In genomic region chr20:6848992-6849391, GRCh38 we compare ENCODE assay signal across 21 cellular contexts.
DNase-seq lines count a peak whose midpoint lies in the region; FAIRE-seq and TF ChIP-seq lines count a peak whose summit lies in the region.
"Had no signal": no experiment of that assay in that cellular context is flagged by ENCODE, and none has a peak within 500 bp of the region (broad histone marks: within the 10 kb centered on the region; RNA-seq: fewer than 3 reads in every experiment).

No MANE protein-coding gene starts in this region.

- H3K27me3 ChIP-seq in HUES48 (ENCODE audit: control insufficient read depth, insufficient read depth, low read length) (no peaks in the 10 kb centered on the region), H1 (replicated peaks in 1 of 4; ENCODE audit: control insufficient read depth in 3 of 4, extremely low read depth in 1 of 4, insufficient read depth in 3 of 4, low read length in 3 of 4) (no peaks in the 10 kb centered on the region), mesendoderm (ENCODE audit: insufficient read depth, low read length, poor library complexity) (no peaks in the 10 kb centered on the region), adrenal gland (no peaks in the 10 kb centered on the region)
- H3K27me3 ChIP-seq: BE2C; BLaER1 treated with 17β-estradiol and CSF1 and Interleukin-3, amounts not matched to agents 10 nM and 100 nM had no signal

- no peak overlapping the region for H3K14ac ChIP-seq in H1 (ENCODE audit: insufficient read length)

- no peak for TF ChIP-seq RAD21 in H1 (IDR thresholded peaks at IDR 0.05 in 1 of 2, conservative IDR thresholded peaks at IDR 0.05 in 1 of 2; ENCODE audit: low read depth in 2 of 2, low read length in 2 of 2)

- H4K91ac ChIP-seq in H1 (replicated peaks; ENCODE audit: insufficient read length, low read length) = no peak overlapping the region

- H3K23me2 ChIP-seq in H1 (ENCODE audit: low read depth, low read length) = no peaks in the 10 kb centered on the region

- FAIRE-seq in H1 (lab: Jason Lieb, UNC) = no peak
- FAIRE-seq: A549, G401.6 had no signal

- CTCF ChIA-PET in H1 (lab: Charles Lee; ENCODE audit: partially characterized antibody) = interaction anchor here (1.6 kb wide), 1 partner anchor 19 kb away, joined by 9 read pairs; no protein-coding TSS in a partner anchor

- no peak overlapping the region for H3K18ac ChIP-seq in H1 (ENCODE audit: extremely low read depth, low read length)
- H3K18ac ChIP-seq in mesendoderm (ENCODE audit: low read length) = peak overlapping the region; percentile 64

- WGBS in H1 (ENCODE audit: extremely low coverage in 1 of 2, insufficient coverage in 1 of 2, insufficient read length in 1 of 2, insufficient replicate concordance in 2 of 2, low coverage in 1 of 2, low lambda C conversion rate in 2 of 2, missing lambda C conversion rate in 1 of 2), 2 experiments = 95% methylated on average over 2 of the region's 2 CpGs; no CpG with 5 or more reads in 1 of the 2 experiments
- no CpG with 5 or more reads among the region's 2 CpGs for WGBS in mesendoderm (ENCODE audit: extremely low coverage, insufficient coverage, low lambda C conversion rate)
- 58 to 67% (median 59%) methylated on average over 2 of the region's 2 CpGs for WGBS in adrenal gland, 4 donors

- no peak overlapping the region for H3K4me2 ChIP-seq in H1 (ENCODE audit: insufficient read depth in 1 of 2, low read depth in 2 of 2, low read length in 2 of 2)
- no peak overlapping the region for H3K4me2 ChIP-seq in mesendoderm (ENCODE audit: low read length)
- H3K4me2 ChIP-seq: A549; BLaER1 treated with 17β-estradiol and CSF1 and Interleukin-3, amounts not matched to agents 10 nM and 100 nM had no signal

- no peak overlapping the region for H3K23ac ChIP-seq in H1 (ENCODE audit: insufficient read length)
- no peak overlapping the region for H3K23ac ChIP-seq in mesendoderm (ENCODE audit: low read length)

- H3K9me3 ChIP-seq in HUES48 (ENCODE audit: control insufficient read depth, insufficient read depth, low read length) = no peaks in the 10 kb centered on the region
- H3K9me3 ChIP-seq in H1 (ENCODE audit: insufficient read depth in 2 of 2, low read depth in 1 of 2, low read length in 1 of 2) = no peaks in the 10 kb centered on the region
- no peaks in the 10 kb centered on the region for H3K9me3 ChIP-seq in adrenal gland (replicated peaks in 1 of 3)
- H3K9me3 ChIP-seq: BE2C; BLaER1 treated with 17β-estradiol and CSF1 and Interleukin-3, amounts not matched to agents 10 nM and 100 nM had no signal

- no peak overlapping the region for H3K56ac ChIP-seq in H1 (replicated peaks; ENCODE audit: insufficient read length, low read depth, low read length)
- peak overlapping the region; percentile 42 for H3K56ac ChIP-seq in mesendoderm (ENCODE audit: low read length)

- H3K36me3 ChIP-seq in HUES48 (ENCODE audit: control insufficient read depth, insufficient read depth, low read length) = no peaks in the 10 kb centered on the region
- no peaks in the 10 kb centered on the region for H3K36me3 ChIP-seq in H1 (ENCODE audit: control insufficient read depth in 2 of 4, insufficient read depth in 4 of 4, low read length in 3 of 4)
- no peaks in the 10 kb centered on the region for H3K36me3 ChIP-seq in mesendoderm (ENCODE audit: control insufficient read depth, insufficient read depth, low read length)
- H3K36me3 ChIP-seq in adrenal gland (replicated peaks in 1 of 2) = no peaks in the 10 kb centered on the region
- H3K36me3 ChIP-seq: BE2C; BLaER1 treated with 17β-estradiol and CSF1 and Interleukin-3, amounts not matched to agents 10 nM and 100 nM had no signal

- H2BK120ac ChIP-seq in H1 (replicated peaks; ENCODE audit: low read depth, low read length) (no peak overlapping the region), mesendoderm (ENCODE audit: low read depth, low read length) (peak overlapping the region; percentile 99)

- H4K8ac ChIP-seq in H1 (ENCODE audit: extremely low read depth, insufficient read depth, low read length) = no peak overlapping the region
- H4K8ac ChIP-seq in mesendoderm (ENCODE audit: low read depth, low read length) = no peak overlapping the region

- no peak for TF ChIP-seq CTCF in H1 (IDR thresholded peaks at IDR 0.05; ENCODE audit: control extremely low read depth in 1 of 3, insufficient read depth in 1 of 3, low read depth in 1 of 3, low read length in 3 of 3)
- TF ChIP-seq CTCF in adrenal gland (IDR thresholded peaks at IDR 0.05) = no peak

- TF ChIP-seq POLR2A in H1 (IDR thresholded peaks at IDR 0.05; ENCODE audit: control extremely low read depth in 1 of 2, low read depth in 2 of 2, low read length in 2 of 2) (no peak), adrenal gland (IDR thresholded peaks at IDR 0.05) (no peak)

- H2BK15ac ChIP-seq in H1 (ENCODE audit: low read length) (no peak overlapping the region; the same call in 1 of the 2 replicates), mesendoderm (replicated peaks; ENCODE audit: low read depth) (no peak overlapping the region)

- H2BK12ac ChIP-seq in H1 (ENCODE audit: low read depth, low read length) = no peak overlapping the region

- no peak overlapping the region for H2AK5ac ChIP-seq in H1 (ENCODE audit: low read depth, low read length)
- no peak overlapping the region for H2AK5ac ChIP-seq in mesendoderm (ENCODE audit: low read length)

- peak overlapping the region; percentile 64 for H2AFZ ChIP-seq in H1 (ENCODE audit: low read length)

- H3K4me1 ChIP-seq in HUES48 (ENCODE audit: control insufficient read depth, insufficient read depth, low read length) (peaks cover 8% of the 10 kb centered on the region), H1 (replicated peaks in 1 of 4; ENCODE audit: control insufficient read depth in 3 of 4, insufficient read depth in 4 of 4, low read length in 3 of 4) (peaks cover 0 to 9% (median 2%) of the 10 kb centered on the region in 4 experiments; a peak in 1 of 7 replicates), mesendoderm (ENCODE audit: control insufficient read depth, low read depth, low read length) (peaks cover 8% of the 10 kb centered on the region), adrenal gland (replicated peaks in 1 of 2) (no peaks in the 10 kb centered on the region)
- H3K4me1 ChIP-seq: A549; BE2C; BLaER1 treated with 17β-estradiol and CSF1 and Interleukin-3, amounts not matched to agents 10 nM and 100 nM had no signal

- H3K4me3 ChIP-seq in HUES48 (ENCODE audit: low read depth, low read length) (no peak overlapping the region), H1 (ENCODE audit: extremely low read depth in 1 of 4, insufficient read depth in 2 of 4, low read depth in 3 of 4, low read length in 4 of 4) (no peak overlapping the region), mesendoderm (ENCODE audit: low read length) (no peak overlapping the region), adrenal gland (no peak overlapping the region)
- H3K4me3 ChIP-seq: A549; BLaER1 treated with 17β-estradiol and CSF1 and Interleukin-3, amounts not matched to agents 10 nM and 100 nM had no signal

- H4K5ac ChIP-seq in H1 (ENCODE audit: insufficient read length, low read depth, low read length) (no peak overlapping the region), mesendoderm (ENCODE audit: low read length) (no peak overlapping the region)

- H3K4ac ChIP-seq in H1 (replicated peaks; ENCODE audit: insufficient read length, low read depth, low read length) (no peak overlapping the region), mesendoderm (ENCODE audit: low read depth, low read length) (peak overlapping the region; percentile 16)

- no peaks in the 10 kb centered on the region for H3K79me1 ChIP-seq in H1 (ENCODE audit: low read depth, low read length)
- no peaks in the 10 kb centered on the region for H3K79me1 ChIP-seq in mesendoderm (ENCODE audit: low read length)

- no peak overlapping the region for H2BK20ac ChIP-seq in H1 (ENCODE audit: low read length)

- POLR2A ChIA-PET in H1 (lab: Charles Lee; ENCODE audit: partially characterized antibody) = no interaction called here

- H3K79me2 ChIP-seq in H1 (ENCODE audit: control insufficient read depth in 1 of 2, insufficient read depth in 2 of 2, low read length in 2 of 2) = no peaks in the 10 kb centered on the region
- no peaks in the 10 kb centered on the region for H3K79me2 ChIP-seq in mesendoderm (ENCODE audit: control insufficient read depth, insufficient read depth, low read length)

- intact Hi-C loops in adrenal gland (cut with DNase I) = no loop called here

- DNase-seq in ELF-1 (ENCODE audit: low read depth, low spot score) (peak; percentile 26), H1 (ENCODE audit: low read depth in 1 of 2, low spot score in 2 of 2) (no peak), mesendoderm (peak; percentile 97), T-helper 1 cell (no peak), adrenal gland (no peak)
- DNase-seq in stimulated activated CD4-positive, alpha-beta T cell treated with anti-CD3 and anti-CD28 coated beads, Interleukin-4, amount 100 ng/mL, for 1 hour = no peak
- DNase-seq: 8988T, ACHN, AML-193, BE2C, Calu3, COR-L47, DMS53, DMS79 treated with DMSO at 0.1 percent for 48 hours, GOT3, H7, HCEC 1CT had no signal

- no peak for TF ChIP-seq EP300 in H1 (IDR thresholded peaks at IDR 0.05; ENCODE audit: borderline replicate concordance in 1 of 2, low read depth in 2 of 2, low read length in 2 of 2)

- H3K9ac ChIP-seq in HUES48 (ENCODE audit: low read depth, low read length) = no peak overlapping the region
- H3K9ac ChIP-seq in H1 (replicated peaks in 1 of 4; ENCODE audit: extremely low read depth in 1 of 4, low read depth in 3 of 4, low read length in 3 of 4) = no peak overlapping the region
- H3K9ac ChIP-seq in mesendoderm (ENCODE audit: low read length) = no peak overlapping the region
- H3K9ac ChIP-seq: BLaER1 treated with 17β-estradiol and CSF1 and Interleukin-3, amounts not matched to agents 10 nM and 100 nM had no signal

- H3K27ac ChIP-seq in HUES48 (ENCODE audit: low read depth, low read length) = peak overlapping the region; percentile 41
- H3K27ac ChIP-seq in H1 (ENCODE audit: low read depth, low read length) = no peak overlapping the region
- peak overlapping the region; percentile 90 for H3K27ac ChIP-seq in mesendoderm (ENCODE audit: low read depth, low read length)
- H3K27ac ChIP-seq in adrenal gland = no peak overlapping the region
- H3K27ac ChIP-seq: A549; BLaER1 treated with 17β-estradiol and CSF1 and Interleukin-3, amounts not matched to agents 10 nM and 100 nM had no signal

- H2BK5ac ChIP-seq in H1 (ENCODE audit: low read depth, low read length) (no peak overlapping the region), mesendoderm (ENCODE audit: low read length) (no peak overlapping the region)

- H4K20me1 ChIP-seq in H1 (replicated peaks in 1 of 2; ENCODE audit: control insufficient read depth in 1 of 2, insufficient read depth in 2 of 2, low read length in 2 of 2) = no peaks in the 10 kb centered on the region
- H4K20me1 ChIP-seq: BLaER1 treated with 17β-estradiol and CSF1 and Interleukin-3, amounts not matched to agents 10 nM and 100 nM had no signal

TF ChIP-seq in H1, 55 proteins besides CTCF, POLR2A, EP300 and RAD21 (continues in another document):
- no peak for TF ChIP-seq SIRT6 (IDR thresholded peaks at IDR 0.05; ENCODE audit: low read length)
- TF ChIP-seq MAFK (IDR thresholded peaks at IDR 0.05; ENCODE audit: low read depth, low read length) = no peak
- TF ChIP-seq EZH2 (IDR thresholded peaks at IDR 0.05; ENCODE audit: low read depth, low read length, severe bottlenecking) = no peak
- no peak for TF ChIP-seq CEBPB (IDR thresholded peaks at IDR 0.05; ENCODE audit: low read depth, low read length)
- TF ChIP-seq TAF1 (IDR thresholded peaks at IDR 0.05; ENCODE audit: low read depth, low read length) = no peak

Comparison
In these comparisons a context has a peak if more than half of its experiments do, and no peak if none do; other contexts are left out.
1. DNase-seq: peak in ELF-1 (single experiment) and mesendoderm (single experiment); none in H1 (0 of 2), T-helper 1 cell (0 of 5), adrenal gland (0 of 7) and stimulated activated CD4-positive, alpha-beta T cell treated with anti-CD3 and anti-CD28 coated beads, Interleukin-4, amount 100 ng/mL, for 1 hour (single experiment).
2. H3K27ac ChIP-seq: peak in HUES48 (single experiment) and mesendoderm (single experiment); none in H1 (single experiment) and adrenal gland (0 of 5).